Comparison of ENCODE assay signal across 17 cellular contexts in genomic region chr2:128790541-128790944, GRCh38.
DNase-seq lines count a peak whose midpoint lies in the region; ATAC-seq and TF ChIP-seq lines count a peak whose summit lies in the region.
"Had no signal": no experiment of that assay in that cellular context is flagged by ENCODE, and none has a peak within 500 bp of the region (broad histone marks: within the 10 kb centered on the region; RNA-seq: fewer than 3 reads in every experiment).

No MANE protein-coding gene starts in this region.

- H2BK12ac ChIP-seq in mesenchymal stem cell (ENCODE audit: low read length in 2 of 2): no peak overlapping the region

- CTCF ChIA-PET in activated CD4-positive, alpha-beta memory T cell treated with anti-CD3 and anti-CD28 coated beads, Interleukin-2, amount 10 ng/mL, durations not matched to agents 7 days and 5 days (lab: Charles Lee): no interaction called here
- CTCF ChIA-PET in activated CD4-positive, alpha-beta memory T cell treated with anti-CD3 and anti-CD28 coated beads for 36 hours (lab: Charles Lee): no interaction called here

- H2BK120ac ChIP-seq in mesenchymal stem cell (ENCODE audit: low read depth, low read length) (no peak overlapping the region), mesendoderm (ENCODE audit: low read depth, low read length) (no peak overlapping the region)

- no peaks in the 10 kb centered on the region for H3K36me3 Mint-ChIP-seq in activated CD4-positive, alpha-beta memory T cell treated with anti-CD3 and anti-CD28 coated beads, Interleukin-2, amount 10 ng/mL, durations not matched to agents 7 days and 5 days (ENCODE audit: low read depth)
- H3K36me3 Mint-ChIP-seq in activated CD4-positive, alpha-beta memory T cell treated with anti-CD3 and anti-CD28 coated beads for 36 hours: no peaks in the 10 kb centered on the region
- no peaks in the 10 kb centered on the region for H3K36me3 Mint-ChIP-seq in osteocyte (ENCODE audit: unreplicated experiment)
- H3K36me3 Mint-ChIP-seq in stimulated activated naive B cell treated with anti-CD40 and anti-IgM and Interleukin-4, amounts not matched to agents 10 μg/mL and 1 μg/mL and 100 μg/mL, for 72 hours: no peaks in the 10 kb centered on the region
- H3K36me3 Mint-ChIP-seq: CD14-positive monocyte; CD8-positive, alpha-beta T cell had no signal

- no peak overlapping the region for H4K91ac ChIP-seq in mesenchymal stem cell (ENCODE audit: low read length)

- H3K4me1 ChIP-seq in colonic mucosa: no peaks in the 10 kb centered on the region
- peaks cover 3% of the 10 kb centered on the region for H3K4me1 ChIP-seq in mesenchymal stem cell (ENCODE audit: control insufficient read depth, insufficient read depth, low read depth, low read length)
- peaks cover 6% of the 10 kb centered on the region for H3K4me1 ChIP-seq in mesendoderm (ENCODE audit: control insufficient read depth, low read depth, low read length)

- H2BK15ac ChIP-seq in mesenchymal stem cell (ENCODE audit: low read depth, poor library complexity, severe bottlenecking): no peak overlapping the region
- no peak overlapping the region for H2BK15ac ChIP-seq in mesendoderm (replicated peaks; ENCODE audit: low read depth)

- no peak overlapping the region for H4K8ac ChIP-seq in mesenchymal stem cell (ENCODE audit: low read length)
- no peak overlapping the region for H4K8ac ChIP-seq in mesendoderm (ENCODE audit: low read depth, low read length)

- ATAC-seq in stimulated activated naive B cell treated with anti-CD40 and anti-IgM and Interleukin-4, amounts not matched to agents 10 μg/mL and 1 μg/mL and 100 μg/mL, for 72 hours (replicated peaks): no peak
- ATAC-seq: CD8-positive, alpha-beta T cell; HCT116 had no signal

- H3K36me3 ChIP-seq in colonic mucosa (no peaks in the 10 kb centered on the region), mesenchymal stem cell (ENCODE audit: control insufficient read depth in 1 of 2, insufficient read depth in 2 of 2, low read depth in 1 of 2, low read length in 2 of 2) (no peaks in the 10 kb centered on the region), mesendoderm (ENCODE audit: control insufficient read depth, insufficient read depth, low read length) (no peaks in the 10 kb centered on the region)

- H2BK5ac ChIP-seq in mesenchymal stem cell (ENCODE audit: low read depth, low read length, poor library complexity, severe bottlenecking) (no peak overlapping the region), mesendoderm (ENCODE audit: low read length) (no peak overlapping the region)

- H3K56ac ChIP-seq in mesendoderm (ENCODE audit: low read length): no peak overlapping the region

- H2AFZ ChIP-seq in mesenchymal stem cell (ENCODE audit: low read depth, low read length): no peak overlapping the region

- TF ChIP-seq CTCF in colonic mucosa (IDR thresholded peaks at IDR 0.05) (no peak), osteocyte (IDR thresholded peaks at IDR 0.05) (no peak)

- 80% methylated on average over 13 of the region's 14 CpGs for WGBS in mesenchymal stem cell
- no CpG with 5 or more reads among the region's 14 CpGs for WGBS in mesendoderm (ENCODE audit: extremely low coverage, insufficient coverage, low lambda C conversion rate)

- H3K14ac ChIP-seq in mesenchymal stem cell (ENCODE audit: low read length in 2 of 2): no peak overlapping the region

- POLR2A ChIA-PET in activated CD4-positive, alpha-beta memory T cell treated with anti-CD3 and anti-CD28 coated beads, Interleukin-2, amount 10 ng/mL, durations not matched to agents 7 days and 5 days (lab: Charles Lee): no interaction called here
- POLR2A ChIA-PET in activated CD4-positive, alpha-beta memory T cell treated with anti-CD3 and anti-CD28 coated beads for 36 hours (lab: Charles Lee): no interaction called here

- H3K4me2 ChIP-seq in mesenchymal stem cell (ENCODE audit: low read length, poor library complexity, severe bottlenecking) (no peak overlapping the region), mesendoderm (ENCODE audit: low read length) (no peak overlapping the region)

- no peaks in the 10 kb centered on the region for H3K4me1 Mint-ChIP-seq in activated CD4-positive, alpha-beta memory T cell treated with anti-CD3 and anti-CD28 coated beads, Interleukin-2, amount 10 ng/mL, durations not matched to agents 7 days and 5 days
- no peaks in the 10 kb centered on the region for H3K4me1 Mint-ChIP-seq in activated CD4-positive, alpha-beta memory T cell treated with anti-CD3 and anti-CD28 coated beads for 36 hours (ENCODE audit: low read depth)
- H3K4me1 Mint-ChIP-seq in osteocyte (ENCODE audit: unreplicated experiment): no peaks in the 10 kb centered on the region
- no peaks in the 10 kb centered on the region for H3K4me1 Mint-ChIP-seq in stimulated activated naive B cell treated with anti-CD40 and anti-IgM and Interleukin-4, amounts not matched to agents 10 μg/mL and 1 μg/mL and 100 μg/mL, for 72 hours
- H3K4me1 Mint-ChIP-seq: CD14-positive monocyte had no signal

- H3K27me3 Mint-ChIP-seq in activated CD4-positive, alpha-beta memory T cell treated with anti-CD3 and anti-CD28 coated beads, Interleukin-2, amount 10 ng/mL, durations not matched to agents 7 days and 5 days: no peaks in the 10 kb centered on the region
- no peaks in the 10 kb centered on the region for H3K27me3 Mint-ChIP-seq in activated CD4-positive, alpha-beta memory T cell treated with anti-CD3 and anti-CD28 coated beads for 36 hours
- peaks cover 3% of the 10 kb centered on the region for H3K27me3 Mint-ChIP-seq in osteocyte (ENCODE audit: unreplicated experiment)
- peaks cover 0 to 16% of the 10 kb centered on the region in 2 donors for H3K27me3 Mint-ChIP-seq in stimulated activated naive B cell treated with anti-CD40 and anti-IgM and Interleukin-4, amounts not matched to agents 10 μg/mL and 1 μg/mL and 100 μg/mL, for 72 hours

- no peaks in the 10 kb centered on the region for H3K79me1 ChIP-seq in mesenchymal stem cell (replicated peaks; ENCODE audit: low read length, poor library complexity, severe bottlenecking)
- no peaks in the 10 kb centered on the region for H3K79me1 ChIP-seq in mesendoderm (ENCODE audit: low read length)

- H2AK5ac ChIP-seq in mesenchymal stem cell (ENCODE audit: low read length, severe bottlenecking) (no peak overlapping the region), mesendoderm (ENCODE audit: low read length) (no peak overlapping the region)

- peak; percentile 4 for DNase-seq in activated CD4-positive, alpha-beta memory T cell treated with anti-CD3 and anti-CD28 coated beads, Interleukin-2, amount 10 ng/mL, durations not matched to agents 7 days and 5 days
- no peak for DNase-seq in activated CD4-positive, alpha-beta memory T cell treated with anti-CD3 and anti-CD28 coated beads for 36 hours
- DNase-seq in colonic mucosa: peak; percentile 6
- DNase-seq in osteocyte (ENCODE audit: extremely low spot score, unreplicated experiment): peak; percentile 51
- peak; percentile 28 for DNase-seq in ureter (ENCODE audit: low spot score)
- no peak for DNase-seq in mesenchymal stem cell
- no peak for DNase-seq in stimulated activated naive B cell treated with anti-CD40 and anti-IgM and Interleukin-4, amounts not matched to agents 10 μg/mL and 1 μg/mL and 100 μg/mL, for 72 hours
- no peak for DNase-seq in mesendoderm
- DNase-seq: COR-L47, DMS153, DMS79 treated with DMSO at 0.1 percent for 48 hours, EL, IMR-90 had no signal

- intact Hi-C loops in activated CD4-positive, alpha-beta memory T cell treated with anti-CD3 and anti-CD28 coated beads for 36 hours (cut with micrococcal nuclease): no loop called here
- intact Hi-C loops in colonic mucosa (cut with DNase I): no loop called here

- H3K4ac ChIP-seq in mesenchymal stem cell (ENCODE audit: low read depth in 1 of 2, low read length in 2 of 2): no peak overlapping the region
- no peak overlapping the region for H3K4ac ChIP-seq in mesendoderm (ENCODE audit: low read depth, low read length)

- H3K23ac ChIP-seq in mesenchymal stem cell (ENCODE audit: low read length in 2 of 2) (no peak overlapping the region), mesendoderm (ENCODE audit: low read length) (no peak overlapping the region)

- H3K4me3 Mint-ChIP-seq in activated CD4-positive, alpha-beta memory T cell treated with anti-CD3 and anti-CD28 coated beads, Interleukin-2, amount 10 ng/mL, durations not matched to agents 7 days and 5 days: no peak overlapping the region
- no peak overlapping the region for H3K4me3 Mint-ChIP-seq in activated CD4-positive, alpha-beta memory T cell treated with anti-CD3 and anti-CD28 coated beads for 36 hours
- H3K4me3 Mint-ChIP-seq in osteocyte (ENCODE audit: unreplicated experiment): no peak overlapping the region
- no peak overlapping the region for H3K4me3 Mint-ChIP-seq in stimulated activated naive B cell treated with anti-CD40 and anti-IgM and Interleukin-4, amounts not matched to agents 10 μg/mL and 1 μg/mL and 100 μg/mL, for 72 hours
- H3K4me3 Mint-ChIP-seq: CD14-positive monocyte; CD8-positive, alpha-beta T cell had no signal

- H3K27ac ChIP-seq in colonic mucosa: no peak overlapping the region
- H3K27ac ChIP-seq in mesenchymal stem cell (ENCODE audit: low read length, poor library complexity, severe bottlenecking): no peak overlapping the region
- no peak overlapping the region for H3K27ac ChIP-seq in mesendoderm (ENCODE audit: low read depth, low read length)
- H3K27ac ChIP-seq: 22Rv1 had no signal

- H3K4me3 ChIP-seq in colonic mucosa (no peak overlapping the region), mesenchymal stem cell (ENCODE audit: insufficient read depth in 1 of 2, low read depth in 1 of 2, low read length in 2 of 2) (no peak overlapping the region), mesendoderm (ENCODE audit: low read length) (no peak overlapping the region)

- no peaks in the 10 kb centered on the region for H3K79me2 ChIP-seq in mesendoderm (ENCODE audit: control insufficient read depth, insufficient read depth, low read length)

- no peak overlapping the region for H4K5ac ChIP-seq in mesendoderm (ENCODE audit: low read length)

- H3K9me3 ChIP-seq in colonic mucosa (no peaks in the 10 kb centered on the region), mesenchymal stem cell (ENCODE audit: control insufficient read depth, low read length) (no peaks in the 10 kb centered on the region)

- peaks cover 23% of the 10 kb centered on the region for H3K9me3 Mint-ChIP-seq in activated CD4-positive, alpha-beta memory T cell treated with anti-CD3 and anti-CD28 coated beads, Interleukin-2, amount 10 ng/mL, durations not matched to agents 7 days and 5 days
- peaks cover 9% of the 10 kb centered on the region for H3K9me3 Mint-ChIP-seq in activated CD4-positive, alpha-beta memory T cell treated with anti-CD3 and anti-CD28 coated beads for 36 hours
- no peaks in the 10 kb centered on the region for H3K9me3 Mint-ChIP-seq in osteocyte (ENCODE audit: unreplicated experiment)
- peaks cover 7 to 8% of the 10 kb centered on the region in 2 donors for H3K9me3 Mint-ChIP-seq in stimulated activated naive B cell treated with anti-CD40 and anti-IgM and Interleukin-4, amounts not matched to agents 10 μg/mL and 1 μg/mL and 100 μg/mL, for 72 hours
- H3K9me3 Mint-ChIP-seq: CD8-positive, alpha-beta T cell had no signal

- H3K18ac ChIP-seq in mesenchymal stem cell (ENCODE audit: low read depth in 1 of 2, low read length in 2 of 2): no peak overlapping the region
- no peak overlapping the region for H3K18ac ChIP-seq in mesendoderm (ENCODE audit: low read length)

- no peaks in the 10 kb centered on the region for H3K27me3 ChIP-seq in colonic mucosa
- H3K27me3 ChIP-seq in mesenchymal stem cell (ENCODE audit: control insufficient read depth in 1 of 2, insufficient read depth in 1 of 2, low read length in 2 of 2): peaks cover 0 to 32% of the 10 kb centered on the region in 2 experiments
- no peaks in the 10 kb centered on the region for H3K27me3 ChIP-seq in mesendoderm (ENCODE audit: insufficient read depth, low read length, poor library complexity)

- no peak overlapping the region for H3K27ac Mint-ChIP-seq in activated CD4-positive, alpha-beta memory T cell treated with anti-CD3 and anti-CD28 coated beads, Interleukin-2, amount 10 ng/mL, durations not matched to agents 7 days and 5 days
- no peak overlapping the region for H3K27ac Mint-ChIP-seq in activated CD4-positive, alpha-beta memory T cell treated with anti-CD3 and anti-CD28 coated beads for 36 hours
- H3K27ac Mint-ChIP-seq in osteocyte (ENCODE audit: unreplicated experiment): no peak overlapping the region
- H3K27ac Mint-ChIP-seq in stimulated activated naive B cell treated with anti-CD40 and anti-IgM and Interleukin-4, amounts not matched to agents 10 μg/mL and 1 μg/mL and 100 μg/mL, for 72 hours: no peak overlapping the region
- H3K27ac Mint-ChIP-seq: CD14-positive monocyte; CD8-positive, alpha-beta T cell had no signal

- H3K9ac ChIP-seq in colonic mucosa (ENCODE audit: low read depth in 2 of 2, low read length in 2 of 2) (no peak overlapping the region), mesenchymal stem cell (ENCODE audit: low read length) (no peak overlapping the region), mesendoderm (ENCODE audit: low read length) (no peak overlapping the region)

Comparison
In these comparisons a context has a peak if more than half of its experiments do, and no peak if none do; other contexts are left out.
1. DNase-seq: peak in activated CD4-positive, alpha-beta memory T cell treated with anti-CD3 and anti-CD28 coated beads, Interleukin-2, amount 10 ng/mL, durations not matched to agents 7 days and 5 days (single experiment), colonic mucosa (single experiment), osteocyte (single experiment) and ureter (single experiment); none in activated CD4-positive, alpha-beta memory T cell treated with anti-CD3 and anti-CD28 coated beads for 36 hours (single experiment), mesenchymal stem cell (single experiment), stimulated activated naive B cell treated with anti-CD40 and anti-IgM and Interleukin-4, amounts not matched to agents 10 μg/mL and 1 μg/mL and 100 μg/mL, for 72 hours (single experiment) and mesendoderm (single experiment).